ENCODE assay signal across 29 cellular contexts in genomic region chr14:51999084-51999483, GRCh38. TPM values are rescaled to one million over a fixed set of nuclear protein-coding genes. Genes with fewer than 3 reads are reported as not detected.
DNase-seq lines count a peak whose midpoint lies in the region; ATAC-seq, FAIRE-seq and TF ChIP-seq lines count a peak whose summit lies in the region.
"Had no signal": no experiment of that assay in that cellular context is flagged by ENCODE, and none has a peak within 500 bp of the region (broad histone marks: within the 10 kb centered on the region; RNA-seq: fewer than 3 reads in every experiment).

No MANE protein-coding gene starts in this region.

- FAIRE-seq in urothelium cell line (lab: Jason Lieb, UNC), result peak; percentile 42

- TF ChIP-seq CTCF in cardiac muscle cell (IDR thresholded peaks at IDR 0.05; ENCODE audit: low read depth, low read length) (no peak), right atrium auricular region (IDR thresholded peaks at IDR 0.05) (no peak), fibroblast of pulmonary artery (IDR thresholded peaks at IDR 0.05; ENCODE audit: low read length, missing control alignments) (no peak)

- no peak for ATAC-seq in HG03175 (IDR thresholded peaks at IDR 0.05; ENCODE audit: unreplicated experiment)
- ATAC-seq: activated CD8-positive, alpha-beta T cell treated with anti-CD3 and anti-CD28 coated beads, Interleukin-2, amount 10 ng/mL, durations not matched to agents 7 days and 5 days; esophagus mucosa; left colon; T-cell had no signal

- no peak for DNase-seq in cardiac muscle cell (ENCODE audit: low read depth in 1 of 2, low spot score in 1 of 2)
- no peak for DNase-seq in right atrium auricular region (ENCODE audit: low spot score)
- DNase-seq in amniotic epithelial cell (ENCODE audit: low read depth), result peak; percentile 29
- DNase-seq in fibroblast of pulmonary artery (ENCODE audit: low read depth), result peak; percentile 28
- DNase-seq in urothelium cell line (ENCODE audit: low spot score), result no peak
- DNase-seq in dermis blood vessel endothelial cell, result no peak
- DNase-seq in NCI-H2107 treated with DMSO at 0.1 percent for 48 hours (lab: John Stamatoyannopoulos, UW; ENCODE audit: unreplicated experiment), result no peak
- DNase-seq: 8988T; activated CD4-positive, alpha-beta T cell treated with anti-CD3 and anti-CD28 coated beads for 4 hours; activated CD8-positive, alpha-beta T cell treated with anti-CD3 and anti-CD28 coated beads, Interleukin-2, amount 10 ng/mL, durations not matched to agents 7 days and 5 days; activated naive CD4-positive, alpha-beta T cell treated with anti-CD3 and anti-CD28 coated beads, Interleukin-2, amount 50 U/mL, for 16 hours; AML-193; anterior cingulate cortex; CD4-positive, alpha-beta T cell; cortex of kidney; DND-41; endodermal cell; immature natural killer cell; left colon; mammary epithelial cell; NCI-H2107; NCI-H446; NCI-H748 treated with DMSO at 0.1 percent for 48 hours; SJCRH30; stimulated activated naive CD4-positive, alpha-beta T cell; T-cell; WERI-Rb-1 had no signal

- H3K4me3 ChIP-seq in cardiac muscle cell (no peak overlapping the region), right atrium auricular region (no peak overlapping the region), fibroblast of pulmonary artery (replicated peaks; ENCODE audit: low read depth, low read length) (no peak overlapping the region)
- H3K4me3 ChIP-seq: SJCRH30 had no signal

- H3K36me3 ChIP-seq in cardiac muscle cell (peaks cover 65% of the 10 kb centered on the region), right atrium auricular region (peaks cover 59% of the 10 kb centered on the region)

- H3K27me3 ChIP-seq in cardiac muscle cell (no peaks in the 10 kb centered on the region), right atrium auricular region (no peaks in the 10 kb centered on the region)
- H3K27me3 ChIP-seq: SJCRH30 had no signal

- H3K27ac ChIP-seq in cardiac muscle cell, result peak overlapping the region; percentile 94
- no peak overlapping the region for H3K27ac ChIP-seq in right atrium auricular region
- H3K27ac ChIP-seq: SJCRH30, WERI-Rb-1 had no signal

- H3K4me1 ChIP-seq in cardiac muscle cell (ENCODE audit: low read depth) (peaks cover 24% of the 10 kb centered on the region), right atrium auricular region (peaks cover 0 to 36% of the 10 kb centered on the region in 2 donors)
- H3K4me1 ChIP-seq: SJCRH30 had no signal

- H3K9me3 ChIP-seq in cardiac muscle cell (ENCODE audit: low read depth), result no peaks in the 10 kb centered on the region
- H3K9me3 ChIP-seq in right atrium auricular region, result no peaks in the 10 kb centered on the region
- H3K9me3 ChIP-seq: SJCRH30 had no signal

RNA-seq across cellular contexts. Expression of gene RTRAF, which starts 9.7 kb away (rescaled TPM):
- 60.6 and 129 TPM in 2 replicates for total RNA-seq in cardiac muscle cell
- 309 and 332 TPM in 2 replicates for polyA plus RNA-seq in cardiac muscle cell
- total RNA-seq in right atrium auricular region, result 10 to 100 TPM; 75.4 to 80.7 TPM
- 81.3 and 169 TPM in 2 replicates for total RNA-seq in dermis blood vessel endothelial cell

Comparison
In these comparisons a context has a peak if more than half of its experiments do, and no peak if none do; other contexts are left out.
1. DNase-seq: peak in amniotic epithelial cell (single experiment) and fibroblast of pulmonary artery (single experiment); none in cardiac muscle cell (0 of 2), right atrium auricular region (single experiment), urothelium cell line (single experiment), dermis blood vessel endothelial cell (single experiment) and NCI-H2107 treated with DMSO at 0.1 percent for 48 hours (single experiment).